ENCODE assay signal across 2 cellular contexts in the genomic region with DNA sequence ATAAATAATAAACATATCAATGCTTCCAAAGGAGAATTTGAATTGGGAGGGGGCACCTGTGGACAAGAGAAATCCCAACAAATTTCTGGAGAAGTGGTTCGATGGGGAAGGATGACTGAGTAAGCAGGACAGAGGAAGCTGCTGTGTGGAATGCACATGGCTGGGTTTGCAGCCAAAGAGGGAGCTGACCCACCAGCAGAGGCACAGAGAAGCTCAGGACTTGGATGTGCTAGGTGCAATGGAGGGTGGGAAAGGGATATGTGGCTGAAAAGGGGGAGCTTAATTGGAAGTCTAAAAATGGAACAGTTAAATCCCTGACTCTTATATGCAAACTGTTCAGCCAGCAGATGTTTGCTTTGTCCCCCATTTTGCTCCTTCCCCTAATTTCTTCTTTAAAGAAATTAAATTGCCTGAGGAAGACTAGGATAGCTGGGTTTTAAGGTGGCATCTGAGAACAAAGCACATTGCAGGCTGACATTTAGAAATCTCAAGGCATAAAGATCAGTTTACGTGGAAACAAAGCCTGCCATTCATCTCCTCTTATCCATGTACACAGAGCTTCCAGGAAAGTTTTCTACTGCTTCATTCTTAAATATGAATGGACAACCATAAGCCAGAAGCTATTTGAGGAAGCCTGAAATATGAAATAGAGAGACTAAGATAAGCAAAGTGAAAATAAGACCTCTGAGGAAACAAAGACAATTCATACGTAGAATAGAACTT.
TF ChIP-seq lines count a peak whose summit lies in the region.

No MANE protein-coding gene starts in this region.

TF ChIP-seq in A549, 52 proteins besides CTCF, POLR2A, EP300 and RAD21:
- TF ChIP-seq NR3C1 (IDR thresholded peaks at IDR 0.05), result no peak
- TF ChIP-seq RNF2 (IDR thresholded peaks at IDR 0.05; ENCODE audit: borderline replicate concordance, low read depth), result no peak
- TF ChIP-seq, protein P1, sequence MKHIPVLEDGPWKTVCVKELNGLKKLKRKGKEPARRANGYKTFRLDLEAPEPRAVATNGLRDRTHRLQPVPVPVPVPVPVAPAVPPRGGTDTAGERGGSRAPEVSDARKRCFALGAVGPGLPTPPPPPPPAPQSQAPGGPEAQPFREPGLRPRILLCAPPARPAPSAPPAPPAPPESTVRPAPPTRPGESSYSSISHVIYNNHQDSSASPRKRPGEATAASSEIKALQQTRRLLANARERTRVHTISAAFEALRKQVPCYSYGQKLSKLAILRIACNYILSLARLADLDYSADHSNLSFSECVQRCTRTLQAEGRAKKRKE (CRISPR knock-in tag; IDR thresholded peaks at IDR 0.05; ENCODE audit: low read depth), result no peak
- no peak for TF ChIP-seq FOSL2 (IDR thresholded peaks at IDR 0.05)
- no peak for TF ChIP-seq FOSL2 (CRISPR knock-in tag; IDR thresholded peaks at IDR 0.05)
- no peak for TF ChIP-seq CBX8 (IDR thresholded peaks at IDR 0.05)
- no peak for TF ChIP-seq KDM5A (IDR thresholded peaks at IDR 0.05)
- TF ChIP-seq NPAS2 (CRISPR knock-in tag; IDR thresholded peaks at IDR 0.05; ENCODE audit: borderline replicate concordance), result no peak

TF ChIP-seq in K562, 482 proteins besides CTCF, POLR2A, EP300 and RAD21:
- 0 out of 2 replicates have a peak, but pooled peaks have one; percentile 1 for TF ChIP-seq EP400 (IDR thresholded peaks at IDR 0.05)
- TF ChIP-seq, protein P2, sequence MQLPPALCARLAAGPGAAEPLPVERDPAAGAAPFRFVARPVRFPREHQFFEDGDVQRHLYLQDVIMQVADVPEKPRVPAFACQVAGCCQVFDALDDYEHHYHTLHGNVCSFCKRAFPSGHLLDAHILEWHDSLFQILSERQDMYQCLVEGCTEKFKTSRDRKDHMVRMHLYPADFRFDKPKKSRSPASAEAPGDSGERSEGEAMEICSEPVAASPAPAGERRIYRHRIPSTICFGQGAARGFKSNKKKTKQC (CRISPR knock-in tag; IDR thresholded peaks at IDR 0.05), result no peak
